11 cellular contexts compared by ENCODE assay signal in the genomic region with DNA sequence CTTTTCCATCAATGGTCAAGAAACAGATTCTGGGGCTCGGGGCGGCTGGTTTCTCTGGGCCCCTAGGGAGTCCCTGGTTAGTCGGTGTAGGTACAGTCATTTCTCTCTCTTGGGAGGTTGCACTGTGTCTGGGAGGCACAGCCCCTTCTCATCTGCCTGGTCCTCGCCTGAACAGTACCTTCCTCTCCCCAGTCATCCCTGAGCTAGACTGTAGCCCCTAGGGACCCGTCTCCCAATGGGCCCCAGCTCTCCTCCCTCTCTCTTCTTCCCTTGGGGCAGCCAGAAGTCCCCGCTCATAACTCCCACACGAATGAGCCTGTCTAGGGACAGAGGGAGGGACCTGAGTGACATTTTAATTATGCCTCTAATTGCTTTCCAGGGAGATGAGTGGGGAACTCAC. TPM values are rescaled to one million over a fixed set of nuclear protein-coding genes. Genes with fewer than 3 reads are reported as not detected.
DNase-seq lines count a peak whose midpoint lies in the region; ATAC-seq lines count a peak whose summit lies in the region.
"Had no signal": no experiment of that assay in that cellular context is flagged by ENCODE, and none has a peak within 500 bp of the region (broad histone marks: within the 10 kb centered on the region; RNA-seq: fewer than 3 reads in every experiment).

No MANE protein-coding gene starts in this region.

- no peaks in the 10 kb centered on the region for H3K9me3 Mint-ChIP-seq in activated CD4-positive, alpha-beta memory T cell treated with anti-CD3 and anti-CD28 coated beads, Interleukin-2, amount 10 ng/mL, durations not matched to agents 7 days and 5 days

- H3K27ac Mint-ChIP-seq in activated CD4-positive, alpha-beta memory T cell treated with anti-CD3 and anti-CD28 coated beads, Interleukin-2, amount 10 ng/mL, durations not matched to agents 7 days and 5 days: no peak overlapping the region

- H3K27ac ChIP-seq in temporal lobe (ENCODE audit: low read depth, low read length): peak overlapping the region; percentile 9
- H3K27ac ChIP-seq: cardiac muscle cell, KMS-11 had no signal

- no peaks in the 10 kb centered on the region for H3K36me3 Mint-ChIP-seq in activated CD4-positive, alpha-beta memory T cell treated with anti-CD3 and anti-CD28 coated beads, Interleukin-2, amount 10 ng/mL, durations not matched to agents 7 days and 5 days (ENCODE audit: low read depth)

- ATAC-seq in activated CD4-positive, CD25-positive, alpha-beta regulatory T cell treated with anti-CD3 and anti-CD28 coated beads, Interleukin-2, amount 50 U/mL, for 24 hours: peak; percentile 38 to 59
- peak; percentile 93 for ATAC-seq in HG02623 (IDR thresholded peaks at IDR 0.05; ENCODE audit: unreplicated experiment)
- ATAC-seq in HG03558 (IDR thresholded peaks at IDR 0.05; ENCODE audit: extremely low read depth, unreplicated experiment): peak; percentile 92

- H3K4me1 Mint-ChIP-seq in activated CD4-positive, alpha-beta memory T cell treated with anti-CD3 and anti-CD28 coated beads, Interleukin-2, amount 10 ng/mL, durations not matched to agents 7 days and 5 days: no peaks in the 10 kb centered on the region

- POLR2A ChIA-PET in activated CD4-positive, alpha-beta memory T cell treated with anti-CD3 and anti-CD28 coated beads, Interleukin-2, amount 10 ng/mL, durations not matched to agents 7 days and 5 days (lab: Charles Lee): no interaction called here

- no peaks in the 10 kb centered on the region for H3K27me3 Mint-ChIP-seq in activated CD4-positive, alpha-beta memory T cell treated with anti-CD3 and anti-CD28 coated beads, Interleukin-2, amount 10 ng/mL, durations not matched to agents 7 days and 5 days

- H3K4me3 Mint-ChIP-seq in activated CD4-positive, alpha-beta memory T cell treated with anti-CD3 and anti-CD28 coated beads, Interleukin-2, amount 10 ng/mL, durations not matched to agents 7 days and 5 days: no peak overlapping the region

- no peak for DNase-seq in activated CD4-positive, CD25-positive, alpha-beta regulatory T cell treated with anti-CD3 and anti-CD28 coated beads, Interleukin-2, amount 50 U/mL, for 72 hours
- DNase-seq in activated CD4-positive, alpha-beta memory T cell treated with anti-CD3 and anti-CD28 coated beads, Interleukin-2, amount 10 ng/mL, durations not matched to agents 7 days and 5 days: no peak
- DNase-seq in CD1c-positive myeloid dendritic cell (ENCODE audit: extremely low spot score) (no peak), cerebellar nuclear complex (lab: John Stamatoyannopoulos, UW) (no peak)
- DNase-seq: stimulated activated CD4-positive, alpha-beta T cell treated with anti-CD3 and anti-CD28 coated beads, Interleukin-2, amount 100 ng/mL, for 24 hours had no signal

- CTCF ChIA-PET in activated CD4-positive, alpha-beta memory T cell treated with anti-CD3 and anti-CD28 coated beads, Interleukin-2, amount 10 ng/mL, durations not matched to agents 7 days and 5 days (lab: Charles Lee): interaction anchor here (2.2 to 2.5 kb wide), 2 partner anchors 29 to 88 kb away, joined by 6 to 7 read pairs; no protein-coding TSS in a partner anchor

RNA-seq across cellular contexts. Expression of a gene that starts 20.2 kb away (rescaled TPM):
- total RNA-seq in temporal lobe: not detected
- not detected for total RNA-seq in activated CD4-positive, alpha-beta memory T cell treated with anti-CD3 and anti-CD28 coated beads, Interleukin-2, amount 10 ng/mL, durations not matched to agents 7 days and 5 days
- total RNA-seq: cardiac muscle cell had no signal

RNA-seq across cellular contexts. Expression of a gene that starts 29.9 kb away (rescaled TPM):
- 59.3 TPM for total RNA-seq in temporal lobe
- total RNA-seq in activated CD4-positive, alpha-beta memory T cell treated with anti-CD3 and anti-CD28 coated beads, Interleukin-2, amount 10 ng/mL, durations not matched to agents 7 days and 5 days: 1 to 10 TPM; 3.6 to 3.8 TPM

Comparison
In these comparisons a context has a peak if more than half of its experiments do, and no peak if none do; other contexts are left out.
1. RNA of a gene that starts 29.9 kb away (total RNA-seq): 59.3 TPM in temporal lobe (single experiment); 3.6 to 3.8 TPM in activated CD4-positive, alpha-beta memory T cell treated with anti-CD3 and anti-CD28 coated beads, Interleukin-2, amount 10 ng/mL, durations not matched to agents 7 days and 5 days; every median in the first group is over 10 times any median in the second.
2. Peak in every context shown above with its lines, with median percentiles within 50 percentile points of each other: ATAC-seq.